In genomic region chr19:1401138-1401888, GRCh38 we compare ENCODE assay signal across 1 cellular context.
TF ChIP-seq lines count a peak whose summit lies in the region.

GAMT (minus strand) TSS chr19:1401542; CDS start chr19:1401476, 66 bp downstream.

TF ChIP-seq in HepG2, 621 proteins besides CTCF, POLR2A, EP300 and RAD21 (continued from another document and continues in another):
- TF ChIP-seq, protein P1, sequence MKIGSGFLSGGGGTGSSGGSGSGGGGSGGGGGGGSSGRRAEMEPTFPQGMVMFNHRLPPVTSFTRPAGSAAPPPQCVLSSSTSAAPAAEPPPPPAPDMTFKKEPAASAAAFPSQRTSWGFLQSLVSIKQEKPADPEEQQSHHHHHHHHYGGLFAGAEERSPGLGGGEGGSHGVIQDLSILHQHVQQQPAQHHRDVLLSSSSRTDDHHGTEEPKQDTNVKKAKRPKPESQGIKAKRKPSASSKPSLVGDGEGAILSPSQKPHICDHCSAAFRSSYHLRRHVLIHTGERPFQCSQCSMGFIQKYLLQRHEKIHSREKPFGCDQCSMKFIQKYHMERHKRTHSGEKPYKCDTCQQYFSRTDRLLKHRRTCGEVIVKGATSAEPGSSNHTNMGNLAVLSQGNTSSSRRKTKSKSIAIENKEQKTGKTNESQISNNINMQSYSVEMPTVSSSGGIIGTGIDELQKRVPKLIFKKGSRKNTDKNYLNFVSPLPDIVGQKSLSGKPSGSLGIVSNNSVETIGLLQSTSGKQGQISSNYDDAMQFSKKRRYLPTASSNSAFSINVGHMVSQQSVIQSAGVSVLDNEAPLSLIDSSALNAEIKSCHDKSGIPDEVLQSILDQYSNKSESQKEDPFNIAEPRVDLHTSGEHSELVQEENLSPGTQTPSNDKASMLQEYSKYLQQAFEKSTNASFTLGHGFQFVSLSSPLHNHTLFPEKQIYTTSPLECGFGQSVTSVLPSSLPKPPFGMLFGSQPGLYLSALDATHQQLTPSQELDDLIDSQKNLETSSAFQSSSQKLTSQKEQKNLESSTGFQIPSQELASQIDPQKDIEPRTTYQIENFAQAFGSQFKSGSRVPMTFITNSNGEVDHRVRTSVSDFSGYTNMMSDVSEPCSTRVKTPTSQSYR (CRISPR knock-in tag; IDR thresholded peaks at IDR 0.05; ENCODE audit: borderline replicate concordance), result peak; percentile 11; the same call in 1 of the 2 replicates
- TF ChIP-seq ZNF232 (CRISPR knock-in tag; IDR thresholded peaks at IDR 0.05; ENCODE audit: borderline replicate concordance), result no peak
- TF ChIP-seq CBX1 (IDR thresholded peaks at IDR 0.05; ENCODE audit: low read depth), result no peak
- TF ChIP-seq ZNF205 (CRISPR knock-in tag; IDR thresholded peaks at IDR 0.05), result no peak
- no peak for TF ChIP-seq ZNF160 (CRISPR knock-in tag; IDR thresholded peaks at IDR 0.05)
- TF ChIP-seq KDM1A (CRISPR knock-in tag; IDR thresholded peaks at IDR 0.05), result no peak
- TF ChIP-seq, protein P2, sequence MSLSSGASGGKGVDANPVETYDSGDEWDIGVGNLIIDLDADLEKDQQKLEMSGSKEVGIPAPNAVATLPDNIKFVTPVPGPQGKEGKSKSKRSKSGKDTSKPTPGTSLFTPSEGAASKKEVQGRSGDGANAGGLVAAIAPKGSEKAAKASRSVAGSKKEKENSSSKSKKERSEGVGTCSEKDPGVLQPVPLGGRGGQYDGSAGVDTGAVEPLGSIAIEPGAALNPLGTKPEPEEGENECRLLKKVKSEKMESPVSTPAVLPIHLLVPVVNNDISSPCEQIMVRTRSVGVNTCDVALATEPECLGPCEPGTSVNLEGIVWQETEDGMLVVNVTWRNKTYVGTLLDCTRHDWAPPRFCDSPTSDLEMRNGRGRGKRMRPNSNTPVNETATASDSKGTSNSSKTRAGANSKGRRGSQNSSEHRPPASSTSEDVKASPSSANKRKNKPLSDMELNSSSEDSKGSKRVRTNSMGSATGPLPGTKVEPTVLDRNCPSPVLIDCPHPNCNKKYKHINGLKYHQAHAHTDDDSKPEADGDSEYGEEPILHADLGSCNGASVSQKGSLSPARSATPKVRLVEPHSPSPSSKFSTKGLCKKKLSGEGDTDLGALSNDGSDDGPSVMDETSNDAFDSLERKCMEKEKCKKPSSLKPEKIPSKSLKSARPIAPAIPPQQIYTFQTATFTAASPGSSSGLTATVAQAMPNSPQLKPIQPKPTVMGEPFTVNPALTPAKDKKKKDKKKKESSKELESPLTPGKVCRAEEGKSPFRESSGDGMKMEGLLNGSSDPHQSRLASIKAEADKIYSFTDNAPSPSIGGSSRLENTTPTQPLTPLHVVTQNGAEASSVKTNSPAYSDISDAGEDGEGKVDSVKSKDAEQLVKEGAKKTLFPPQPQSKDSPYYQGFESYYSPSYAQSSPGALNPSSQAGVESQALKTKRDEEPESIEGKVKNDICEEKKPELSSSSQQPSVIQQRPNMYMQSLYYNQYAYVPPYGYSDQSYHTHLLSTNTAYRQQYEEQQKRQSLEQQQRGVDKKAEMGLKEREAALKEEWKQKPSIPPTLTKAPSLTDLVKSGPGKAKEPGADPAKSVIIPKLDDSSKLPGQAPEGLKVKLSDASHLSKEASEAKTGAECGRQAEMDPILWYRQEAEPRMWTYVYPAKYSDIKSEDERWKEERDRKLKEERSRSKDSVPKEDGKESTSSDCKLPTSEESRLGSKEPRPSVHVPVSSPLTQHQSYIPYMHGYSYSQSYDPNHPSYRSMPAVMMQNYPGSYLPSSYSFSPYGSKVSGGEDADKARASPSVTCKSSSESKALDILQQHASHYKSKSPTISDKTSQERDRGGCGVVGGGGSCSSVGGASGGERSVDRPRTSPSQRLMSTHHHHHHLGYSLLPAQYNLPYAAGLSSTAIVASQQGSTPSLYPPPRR (CRISPR knock-in tag; IDR thresholded peaks at IDR 0.05; ENCODE audit: borderline replicate concordance), result no peak
- TF ChIP-seq ZNF607 (CRISPR knock-in tag; IDR thresholded peaks at IDR 0.05; ENCODE audit: borderline replicate concordance), result peak; percentile 84; the same call in 1 of the 2 replicates
- peak; percentile 60; the same call in 1 of the 2 replicates for TF ChIP-seq TFDP1 (CRISPR knock-in tag; IDR thresholded peaks at IDR 0.05; ENCODE audit: borderline replicate concordance)
- TF ChIP-seq SIX1 (CRISPR knock-in tag; IDR thresholded peaks at IDR 0.05; ENCODE audit: borderline replicate concordance), result no peak
- peak; percentile 68; the same call in 1 of the 2 replicates for TF ChIP-seq MAX (IDR thresholded peaks at IDR 0.05)
- TF ChIP-seq HCFC1 (IDR thresholded peaks at IDR 0.05; ENCODE audit: low read depth, low read length), result no peak
- no peak for TF ChIP-seq ZNF282 (IDR thresholded peaks at IDR 0.05; ENCODE audit: partially characterized antibody)
- peak; percentile 75 for TF ChIP-seq IKZF4 (CRISPR knock-in tag; IDR thresholded peaks at IDR 0.05; ENCODE audit: borderline replicate concordance, low read depth, not compliant biosample characterization)
- peak; percentile 47; the same call in 1 of the 2 replicates for TF ChIP-seq ZNF616 (CRISPR knock-in tag; IDR thresholded peaks at IDR 0.05; ENCODE audit: low read depth)
- no peak for TF ChIP-seq ZNF263 (CRISPR knock-in tag; IDR thresholded peaks at IDR 0.05)
- TF ChIP-seq ZHX2 (IDR thresholded peaks at IDR 0.05; ENCODE audit: low read depth), result no peak
- no peak; the same call in 1 of the 2 replicates for TF ChIP-seq ZHX2 (CRISPR knock-in tag; IDR thresholded peaks at IDR 0.05; ENCODE audit: borderline replicate concordance)
- 0 out of 2 replicates have a peak, but pooled peaks have one; percentile 2 for TF ChIP-seq ZNF354B (CRISPR knock-in tag; IDR thresholded peaks at IDR 0.05)
- no peak for TF ChIP-seq PLRG1 (conservative IDR thresholded peaks at IDR 0.05)
- no peak; the same call in 1 of the 2 replicates for TF ChIP-seq ZSCAN30 (CRISPR knock-in tag; IDR thresholded peaks at IDR 0.05)
- TF ChIP-seq SP4 (CRISPR knock-in tag; IDR thresholded peaks at IDR 0.05), result peak; percentile 40; the same call in 1 of the 2 replicates
- TF ChIP-seq ZBTB42 (CRISPR knock-in tag; IDR thresholded peaks at IDR 0.05), result no peak
- no peak for TF ChIP-seq ZNF138 (CRISPR knock-in tag; IDR thresholded peaks at IDR 0.05; ENCODE audit: low read depth)
- TF ChIP-seq ZNF3 (CRISPR knock-in tag; IDR thresholded peaks at IDR 0.05), result no peak
- no peak for TF ChIP-seq TRIM22 (IDR thresholded peaks at IDR 0.05)
- no peak; the same call in 1 of the 2 replicates for TF ChIP-seq HDAC1 (CRISPR knock-in tag; IDR thresholded peaks at IDR 0.05)
- TF ChIP-seq HINFP (CRISPR knock-in tag; IDR thresholded peaks at IDR 0.05; ENCODE audit: low read depth), result peak; percentile 85
- TF ChIP-seq ZNF10 (CRISPR knock-in tag; IDR thresholded peaks at IDR 0.05; ENCODE audit: borderline replicate concordance, low read depth), result no peak
- peak; percentile 45; the same call in 1 of the 2 replicates for TF ChIP-seq EEA1 (CRISPR knock-in tag; IDR thresholded peaks at IDR 0.05; ENCODE audit: borderline replicate concordance)
- TF ChIP-seq ZNF777 (CRISPR knock-in tag; IDR thresholded peaks at IDR 0.05), result peak; percentile 70
- no peak for TF ChIP-seq ZNF276 (CRISPR knock-in tag; IDR thresholded peaks at IDR 0.05; ENCODE audit: low read depth)
- peak; percentile 85; the same call in 1 of the 2 replicates for TF ChIP-seq SAFB2 (CRISPR knock-in tag; IDR thresholded peaks at IDR 0.05; ENCODE audit: borderline replicate concordance, low read depth)
- peak; percentile 6; the same call in 1 of the 2 replicates for TF ChIP-seq ARNT2 (CRISPR knock-in tag; IDR thresholded peaks at IDR 0.05; ENCODE audit: low read depth)
- no peak for TF ChIP-seq HMG20B (CRISPR knock-in tag; conservative IDR thresholded peaks at IDR 0.05)
- TF ChIP-seq MYC (CRISPR knock-in tag; IDR thresholded peaks at IDR 0.05; ENCODE audit: borderline replicate concordance), result no peak; the same call in 1 of the 2 replicates
